11 cellular contexts compared by ENCODE assay signal in genomic region chr7:44103566-44103940, GRCh38. TPM values are rescaled to one million over a fixed set of nuclear protein-coding genes. Genes with fewer than 3 reads are reported as not detected.
DNase-seq lines count a peak whose midpoint lies in the region; ATAC-seq, FAIRE-seq and TF ChIP-seq lines count a peak whose summit lies in the region.
"Had no signal": no experiment of that assay in that cellular context is flagged by ENCODE, and none has a peak within 500 bp of the region (broad histone marks: within the 10 kb centered on the region; RNA-seq: fewer than 3 reads in every experiment).

No MANE protein-coding gene starts in this region.

- CTCF ChIA-PET in A673 (lab: Charles Lee), result no interaction called here
- CTCF ChIA-PET in endothelial cell of umbilical vein (lab: Charles Lee), result no interaction called here

- H4K91ac ChIP-seq in neuronal stem cell (ENCODE audit: low read depth, low read length, poor library complexity), result no peak overlapping the region

- H3K4me1 ChIP-seq in A673 (ENCODE audit: insufficient read depth, low read length, poor library complexity, severe bottlenecking), result peaks cover 16% of the 10 kb centered on the region
- peaks cover 10% of the 10 kb centered on the region; the same call in 1 of the 2 replicates for H3K4me1 ChIP-seq in HUES64 (ENCODE audit: insufficient read depth, low read length)
- H3K4me1 ChIP-seq in endothelial cell of umbilical vein (ENCODE audit: control insufficient read depth, extremely low read depth, insufficient read depth, low read length), result peaks cover 3% of the 10 kb centered on the region
- peaks cover 8 to 14% of the 10 kb centered on the region in 2 donors for H3K4me1 ChIP-seq in neuronal stem cell (ENCODE audit: control insufficient read depth in 2 of 2, insufficient read depth in 1 of 2, low read depth in 1 of 2, low read length in 2 of 2)
- H3K4me1 ChIP-seq: right lobe of liver had no signal

- H3K27me3 ChIP-seq in A673 (replicated peaks; ENCODE audit: insufficient read depth, low read depth, low read length, poor library complexity) (no peaks in the 10 kb centered on the region), HUES64 (ENCODE audit: insufficient read depth, low read length) (peaks cover 20% of the 10 kb centered on the region), endothelial cell of umbilical vein (ENCODE audit: control insufficient read depth in 2 of 2, insufficient read depth in 2 of 2, low read length in 2 of 2) (no peaks in the 10 kb centered on the region), neuronal stem cell (ENCODE audit: control insufficient read depth in 3 of 3, insufficient read depth in 3 of 3, low read depth in 1 of 3, low read length in 3 of 3) (peaks cover 0 to 8% (median 5%) of the 10 kb centered on the region in 3 experiments)
- H3K27me3 ChIP-seq: right lobe of liver had no signal

- H3K79me2 ChIP-seq in endothelial cell of umbilical vein (ENCODE audit: control insufficient read depth, insufficient read depth, low read length), result peaks cover 5% of the 10 kb centered on the region

- H3K9ac ChIP-seq in HUES64 (ENCODE audit: low read depth, low read length), result no peak overlapping the region
- no peak overlapping the region for H3K9ac ChIP-seq in endothelial cell of umbilical vein (replicated peaks; ENCODE audit: extremely low read depth, insufficient read depth, low read length)
- peak overlapping the region; percentile 47 for H3K9ac ChIP-seq in neuronal stem cell (ENCODE audit: low read depth, low read length, poor library complexity)

- H3K4me3 ChIP-seq in A673 (ENCODE audit: low read depth, low read length, poor library complexity, severe bottlenecking) (peak overlapping the region; percentile 71), HUES64 (ENCODE audit: low read length) (peak overlapping the region; percentile 56), endothelial cell of umbilical vein (replicated peaks in 1 of 3; ENCODE audit: insufficient read depth in 1 of 3, low read depth in 1 of 3, low read length in 3 of 3) (peak overlapping the region in 1 of 3 experiments; percentile 59), neuronal stem cell (ENCODE audit: low read length in 2 of 2) (peak overlapping the region; percentile 43 to 73)

- H3K27ac ChIP-seq in A673 (ENCODE audit: low read depth, low read length, poor library complexity, severe bottlenecking), result no peak overlapping the region
- no peak overlapping the region for H3K27ac ChIP-seq in HUES64 (ENCODE audit: low read depth, low read length)
- H3K27ac ChIP-seq in endothelial cell of umbilical vein (ENCODE audit: insufficient read depth, low read depth, low read length), result no peak overlapping the region
- H3K27ac ChIP-seq in neuronal stem cell (replicated peaks; ENCODE audit: low read length), result no peak overlapping the region

- ATAC-seq in GM19463 (IDR thresholded peaks at IDR 0.05; ENCODE audit: unreplicated experiment) (no peak), HG03135 (IDR thresholded peaks at IDR 0.05; ENCODE audit: unreplicated experiment) (no peak)

- H3K14ac ChIP-seq in neuronal stem cell (ENCODE audit: low read length), result no peak overlapping the region

- H2BK15ac ChIP-seq in neuronal stem cell (ENCODE audit: low read length), result peak overlapping the region; percentile 62

- H2AK5ac ChIP-seq in neuronal stem cell (ENCODE audit: low read depth, low read length), result no peak overlapping the region

- FAIRE-seq in endothelial cell of umbilical vein (lab: Jason Lieb, UNC), result no peak

- H4K8ac ChIP-seq in neuronal stem cell (ENCODE audit: low read depth, low read length), result no peak overlapping the region

- H3K9me3 ChIP-seq in A673 (ENCODE audit: low read depth, low read length, poor library complexity, severe bottlenecking) (no peaks in the 10 kb centered on the region), HUES64 (ENCODE audit: insufficient read depth, low read depth, low read length) (no peaks in the 10 kb centered on the region), endothelial cell of umbilical vein (replicated peaks; ENCODE audit: control insufficient read depth, insufficient read depth, low read length) (no peaks in the 10 kb centered on the region), neuronal stem cell (replicated peaks in 1 of 2; ENCODE audit: control insufficient read depth in 2 of 2, insufficient read depth in 1 of 2, low read depth in 1 of 2, low read length in 2 of 2) (no peaks in the 10 kb centered on the region)
- H3K9me3 ChIP-seq: right lobe of liver had no signal

- intact Hi-C loops in A673 (cut with micrococcal nuclease; ENCODE audit: unreplicated experiment), result no loop called here
- intact Hi-C loops in endothelial cell of umbilical vein (cut with micrococcal nuclease), result no loop called here

- H2AFZ ChIP-seq in endothelial cell of umbilical vein (ENCODE audit: low read depth, low read length), result peak overlapping the region; percentile 60
- peak overlapping the region; percentile 87 for H2AFZ ChIP-seq in neuronal stem cell (ENCODE audit: low read length)

- H2BK120ac ChIP-seq in neuronal stem cell (ENCODE audit: low read depth, low read length), result no peak overlapping the region

- dilution Hi-C loops in endothelial cell of umbilical vein (cut with MboI; ENCODE audit: extremely low pct_ligation_motif_present, low sequenced_read_pairs), result no loop called here

- TF ChIP-seq CTCF in A673 (conservative IDR thresholded peaks at IDR 0.05; ENCODE audit: low read depth, low read length) (no peak), endothelial cell of umbilical vein (IDR thresholded peaks at IDR 0.05; ENCODE audit: extremely low read depth in 1 of 2, insufficient read depth in 1 of 2, low read depth in 1 of 2, low read length in 2 of 2) (no peak)

- TF ChIP-seq POLR2A in endothelial cell of umbilical vein (IDR thresholded peaks at IDR 0.05; ENCODE audit: low read depth, low read length), result no peak

- H3K9me1 ChIP-seq in endothelial cell of umbilical vein (replicated peaks; ENCODE audit: control insufficient read depth, extremely low read depth, insufficient read depth, low read length), result no peaks in the 10 kb centered on the region

- DNase-seq in A673 (ENCODE audit: low spot score), result no peak
- DNase-seq in endothelial cell of umbilical vein (ENCODE audit: low read depth, low spot score), result no peak
- DNase-seq in neuronal stem cell (ENCODE audit: low spot score), result no peak
- no peak for DNase-seq in NCI-H510A (lab: John Stamatoyannopoulos, UW)
- DNase-seq in occipital lobe (lab: John Stamatoyannopoulos, UW), result no peak
- DNase-seq: MV-4-11, RPMI8226 had no signal

- BruUV-seq in A673 (replicated peaks; lab: Mats Ljungman, UMichigan), result no TSS peak
- BruUV-seq in endothelial cell of umbilical vein (replicated peaks; lab: Mats Ljungman, UMichigan), result no TSS peak

- H3K4me2 ChIP-seq in endothelial cell of umbilical vein (ENCODE audit: insufficient read depth, low read length) (no peak overlapping the region), neuronal stem cell (ENCODE audit: insufficient read depth, low read length, poor library complexity, severe bottlenecking) (peak overlapping the region; percentile 57)

- H3K18ac ChIP-seq in neuronal stem cell (ENCODE audit: low read length), result peak overlapping the region; percentile 87

- no peaks in the 10 kb centered on the region for H3K79me1 ChIP-seq in neuronal stem cell (ENCODE audit: low read depth, low read length)

- POLR2A ChIA-PET in A673 (lab: Charles Lee; ENCODE audit: low non-redundant PET) (no interaction called here), endothelial cell of umbilical vein (lab: Charles Lee) (no interaction called here)

- peak overlapping the region; percentile 55 for H2BK5ac ChIP-seq in neuronal stem cell (ENCODE audit: low read length)

- WGBS in HUES64, result 45% methylated on average over 8 of the region's 8 CpGs
- no CpG with 5 or more reads among the region's 8 CpGs for WGBS in neuronal stem cell (ENCODE audit: extremely low coverage in 2 of 2, insufficient read length in 2 of 2, insufficient replicate concordance in 1 of 2), 2 donors

- H2BK12ac ChIP-seq in neuronal stem cell (ENCODE audit: low read length), result peak overlapping the region; percentile 33

- peak overlapping the region; percentile 55 for H3K23ac ChIP-seq in neuronal stem cell (ENCODE audit: low read depth, low read length, poor library complexity)

- no peak overlapping the region for H3K4ac ChIP-seq in neuronal stem cell (ENCODE audit: low read length)

- no peaks in the 10 kb centered on the region for H4K20me1 ChIP-seq in endothelial cell of umbilical vein (replicated peaks; ENCODE audit: control insufficient read depth, extremely low read depth, insufficient read depth, low read length)

- H3K36me3 ChIP-seq in A673 (ENCODE audit: insufficient read depth, low read length, poor library complexity, severe bottlenecking) (no peaks in the 10 kb centered on the region), HUES64 (ENCODE audit: insufficient read depth, low read length) (no peaks in the 10 kb centered on the region; the same call in 1 of the 2 replicates), endothelial cell of umbilical vein (ENCODE audit: control insufficient read depth in 2 of 2, extremely low read depth in 1 of 2, insufficient read depth in 2 of 2, low read length in 2 of 2) (no peaks in the 10 kb centered on the region), neuronal stem cell (replicated peaks in 1 of 2; ENCODE audit: control insufficient read depth in 2 of 2, insufficient read depth in 2 of 2, low read length in 2 of 2) (peaks cover 0 to 3% of the 10 kb centered on the region in 2 donors)
- H3K36me3 ChIP-seq: right lobe of liver had no signal

RNA-seq across cellular contexts. Expression of gene AEBP1, which starts 0.6 kb away (rescaled TPM):
- total RNA-seq in A673 (2021), result 30.1 and 31.8 TPM in 2 replicates
- 24.0 TPM for polyA plus RNA-seq in HUES64 (2013, experiment 1 of 2)
- polyA plus RNA-seq in HUES64 (2013, experiment 2 of 2), result 30.7 TPM
- total RNA-seq in endothelial cell of umbilical vein, result 47.7 and 48.0 TPM in 2 replicates
- 20.6 and 23.2 TPM in 2 replicates for polyA plus RNA-seq in endothelial cell of umbilical vein
- 20.3 and 22.0 TPM in 2 replicates for polyA plus RNA-seq in endothelial cell of umbilical vein (2011; cell fraction: cytosol; rRNA removed)
- polyA plus RNA-seq in endothelial cell of umbilical vein (2011; cell fraction: nucleus; rRNA removed), result 50.0 and 55.5 TPM in 2 replicates
- 59.1 and 107 TPM in 2 replicates for polyA plus RNA-seq in endothelial cell of umbilical vein (2012)
- 15.0 and 22.1 TPM in 2 replicates for polyA minus RNA-seq in endothelial cell of umbilical vein
- polyA minus RNA-seq in endothelial cell of umbilical vein (2011; cell fraction: cytosol; rRNA and poly(A)+ RNA removed), result not detected
- 9.6 and 14.7 TPM in 2 replicates for polyA minus RNA-seq in endothelial cell of umbilical vein (2011; cell fraction: nucleus; rRNA and poly(A)+ RNA removed)
- 24.7 TPM for polyA plus RNA-seq in neuronal stem cell (2013, experiment 1 of 2)
- 25.4 TPM for polyA plus RNA-seq in neuronal stem cell (2013, experiment 2 of 2)
- total RNA-seq in occipital lobe, result 3.4 TPM

RNA-seq across cellular contexts. Expression of gene POLD2, which starts 19.8 kb away (rescaled TPM):
- total RNA-seq in A673 (2021) (252 TPM in 2 replicates), endothelial cell of umbilical vein (96.5 and 106 TPM in 2 replicates), occipital lobe (49.9 TPM)
- polyA plus RNA-seq in HUES64 (2013, experiment 1 of 2), result 94.6 TPM
- 102 TPM for polyA plus RNA-seq in HUES64 (2013, experiment 2 of 2)
- polyA plus RNA-seq in endothelial cell of umbilical vein, result 122 and 137 TPM in 2 replicates
- polyA plus RNA-seq in endothelial cell of umbilical vein (2011; cell fraction: cytosol; rRNA removed), result 132 and 139 TPM in 2 replicates
- polyA plus RNA-seq in endothelial cell of umbilical vein (2011; cell fraction: nucleus; rRNA removed), result 102 and 114 TPM in 2 replicates
- 91.2 and 106 TPM in 2 replicates for polyA plus RNA-seq in endothelial cell of umbilical vein (2012)
- 60.7 and 69.0 TPM in 2 replicates for polyA minus RNA-seq in endothelial cell of umbilical vein
- 89.7 TPM for polyA minus RNA-seq in endothelial cell of umbilical vein (2011; cell fraction: cytosol; rRNA and poly(A)+ RNA removed)
- 27.3 and 32.8 TPM in 2 replicates for polyA minus RNA-seq in endothelial cell of umbilical vein (2011; cell fraction: nucleus; rRNA and poly(A)+ RNA removed)
- polyA plus RNA-seq in neuronal stem cell (2013, experiment 1 of 2), result 157 TPM
- 156 TPM for polyA plus RNA-seq in neuronal stem cell (2013, experiment 2 of 2)

RNA-seq across cellular contexts. Expression of gene POLM, which starts 21.2 kb away (rescaled TPM):
- 9.6 and 12.8 TPM in 2 replicates for total RNA-seq in A673 (2021)
- polyA plus RNA-seq in HUES64 (2013, experiment 1 of 2), result 6.7 TPM
- polyA plus RNA-seq in HUES64 (2013, experiment 2 of 2), result 7.6 TPM
- 14.6 and 20.0 TPM in 2 replicates for total RNA-seq in endothelial cell of umbilical vein
- polyA plus RNA-seq in endothelial cell of umbilical vein, result 10.5 and 12.4 TPM in 2 replicates
- 6.0 and 8.2 TPM in 2 replicates for polyA plus RNA-seq in endothelial cell of umbilical vein (2011; cell fraction: cytosol; rRNA removed)
- polyA plus RNA-seq in endothelial cell of umbilical vein (2011; cell fraction: nucleus; rRNA removed), result 36.2 and 40.5 TPM in 2 replicates
- polyA plus RNA-seq in endothelial cell of umbilical vein (2012), result 12.3 and 14.3 TPM in 2 replicates
- polyA minus RNA-seq in endothelial cell of umbilical vein, result 9.3 and 16.5 TPM in 2 replicates
- polyA minus RNA-seq in endothelial cell of umbilical vein (2011; cell fraction: cytosol; rRNA and poly(A)+ RNA removed), result 7.8 TPM
- polyA minus RNA-seq in endothelial cell of umbilical vein (2011; cell fraction: nucleus; rRNA and poly(A)+ RNA removed), result 11.4 and 18.4 TPM in 2 replicates
- 9.9 TPM for polyA plus RNA-seq in neuronal stem cell (2013, experiment 1 of 2)
- 8.9 TPM for polyA plus RNA-seq in neuronal stem cell (2013, experiment 2 of 2)
- 6.7 TPM for total RNA-seq in occipital lobe

RNA-seq across cellular contexts. Expression of gene MYL7, which starts 37.6 kb away (rescaled TPM):
- total RNA-seq in A673 (2021) (not detected in 2 replicates), endothelial cell of umbilical vein (not detected in 2 replicates), occipital lobe (not detected)
- 6.3 TPM for polyA plus RNA-seq in HUES64 (2013, experiment 1 of 2)
- polyA plus RNA-seq in HUES64 (2013, experiment 2 of 2), result 6.4 TPM
- polyA plus RNA-seq in endothelial cell of umbilical vein, result not detected in 2 replicates
- not detected in 2 replicates for polyA plus RNA-seq in endothelial cell of umbilical vein (2011; cell fraction: cytosol; rRNA removed)
- 0.63 TPM in 1 of 2 replicates, not detected in the other for polyA plus RNA-seq in endothelial cell of umbilical vein (2011; cell fraction: nucleus; rRNA removed)
- polyA plus RNA-seq in endothelial cell of umbilical vein (2012), result not detected in 2 replicates
- polyA minus RNA-seq in endothelial cell of umbilical vein, result not detected in 2 replicates
- not detected for polyA minus RNA-seq in endothelial cell of umbilical vein (2011; cell fraction: cytosol; rRNA and poly(A)+ RNA removed)
- not detected in 2 replicates for polyA minus RNA-seq in endothelial cell of umbilical vein (2011; cell fraction: nucleus; rRNA and poly(A)+ RNA removed)
- 0.07 TPM for polyA plus RNA-seq in neuronal stem cell (2013, experiment 1 of 2)
- polyA plus RNA-seq in neuronal stem cell (2013, experiment 2 of 2), result not detected

RNA-seq across cellular contexts. Expression of gene PGAM2, which starts 38.2 kb away (rescaled TPM):
- total RNA-seq in A673 (2021) (not detected in 2 replicates), endothelial cell of umbilical vein (not detected in 2 replicates), occipital lobe (5.9 TPM)
- 3.3 TPM for polyA plus RNA-seq in HUES64 (2013, experiment 1 of 2)
- 2.3 TPM for polyA plus RNA-seq in HUES64 (2013, experiment 2 of 2)
- 0.11 and 0.19 TPM in 2 replicates for polyA plus RNA-seq in endothelial cell of umbilical vein
- polyA plus RNA-seq in endothelial cell of umbilical vein (2011; cell fraction: cytosol; rRNA removed), result 0.14 TPM in 1 of 2 replicates, not detected in the other
- 0.36 TPM in 1 of 2 replicates, not detected in the other for polyA plus RNA-seq in endothelial cell of umbilical vein (2011; cell fraction: nucleus; rRNA removed)
- not detected in 2 replicates for polyA plus RNA-seq in endothelial cell of umbilical vein (2012)
- polyA minus RNA-seq in endothelial cell of umbilical vein, result not detected in 2 replicates
- polyA minus RNA-seq in endothelial cell of umbilical vein (2011; cell fraction: cytosol; rRNA and poly(A)+ RNA removed), result not detected
- 0.58 TPM in 1 of 2 replicates, not detected in the other for polyA minus RNA-seq in endothelial cell of umbilical vein (2011; cell fraction: nucleus; rRNA and poly(A)+ RNA removed)
- 17.7 TPM for polyA plus RNA-seq in neuronal stem cell (2013, experiment 1 of 2)
- 17.9 TPM for polyA plus RNA-seq in neuronal stem cell (2013, experiment 2 of 2)
